8 cellular contexts compared by ENCODE assay signal in the genomic region with DNA sequence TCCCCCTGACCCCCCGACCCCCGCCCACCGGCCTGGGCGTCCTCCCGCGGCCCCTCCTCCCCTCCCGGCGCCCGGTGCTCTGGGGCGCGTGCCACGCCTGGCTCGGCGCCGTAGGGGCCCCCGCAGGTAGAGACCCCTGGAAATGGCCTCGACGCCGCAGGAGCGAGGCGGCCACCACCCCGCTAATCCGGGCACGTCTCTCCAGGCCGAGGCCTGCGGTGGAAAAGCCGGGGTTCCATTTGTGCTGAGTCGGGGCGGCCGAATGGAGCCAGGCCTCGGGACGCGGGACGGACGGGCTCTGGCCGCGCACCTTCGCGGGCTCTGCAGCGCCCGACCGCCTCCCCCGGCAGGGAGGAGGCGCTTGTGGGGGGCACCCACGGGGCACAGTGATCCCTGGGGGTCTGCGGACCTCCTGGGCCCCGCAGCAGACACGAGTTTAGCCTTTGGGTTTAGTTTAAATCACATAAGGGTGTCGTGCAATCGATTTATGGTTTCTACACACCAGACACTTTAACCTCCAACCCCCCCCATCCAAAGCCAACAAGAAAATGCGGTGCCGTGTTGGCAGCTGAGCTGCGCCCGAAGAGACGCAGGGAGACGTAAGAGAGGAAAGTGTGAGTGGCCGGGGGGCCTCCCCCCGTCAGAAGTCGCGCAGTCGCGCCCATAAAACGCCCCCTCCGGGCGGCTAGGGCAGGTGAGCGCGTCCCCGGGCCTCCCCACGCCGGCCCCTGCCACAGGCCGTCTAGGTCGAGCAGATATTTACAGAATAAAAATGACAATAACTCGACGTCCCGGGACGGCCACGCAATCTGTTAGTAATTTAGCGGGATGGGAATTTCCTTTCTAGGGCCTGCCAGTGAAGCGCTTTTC. TPM values are rescaled to one million over a fixed set of nuclear protein-coding genes. Genes with fewer than 3 reads are reported as not detected.
DNase-seq lines count a peak whose midpoint lies in the region; ATAC-seq and TF ChIP-seq lines count a peak whose summit lies in the region.

No MANE protein-coding gene starts in this region.

- H3K9ac ChIP-seq in mesendoderm (ENCODE audit: low read length), result peak overlapping the region; percentile 47

- H3K27ac Mint-ChIP-seq in activated B cell treated with CpG ODN at 0.5 μM for 24 hours, result peak overlapping the region; percentile 68

- no peak overlapping the region for H2AK5ac ChIP-seq in mesendoderm (ENCODE audit: low read length)

- no peak overlapping the region for H2BK5ac ChIP-seq in mesendoderm (ENCODE audit: low read length)

- no peak overlapping the region for H2BK15ac ChIP-seq in mesendoderm (replicated peaks; ENCODE audit: low read depth)

- no peak overlapping the region for H2BK120ac ChIP-seq in mesendoderm (ENCODE audit: low read depth, low read length)

- no peaks in the 10 kb centered on the region for H3K79me1 ChIP-seq in mesendoderm (ENCODE audit: low read length)

- no peak overlapping the region for H3K23ac ChIP-seq in mesendoderm (ENCODE audit: low read length)

- ATAC-seq in activated B cell treated with CpG ODN at 0.5 μM for 24 hours (ENCODE audit: low read depth), result peak; percentile 33

- peak overlapping the region; percentile 34 for H3K4me2 ChIP-seq in mesendoderm (ENCODE audit: low read length)

- TF ChIP-seq CTCF in activated B cell treated with CpG ODN at 0.5 μM for 24 hours (IDR thresholded peaks at IDR 0.05) (no peak), coronary artery (IDR thresholded peaks at IDR 0.05) (no peak)

- H3K4me3 Mint-ChIP-seq in activated B cell treated with CpG ODN at 0.5 μM for 24 hours, result peak overlapping the region; percentile 84

- peak overlapping the region; percentile 78 for H3K56ac ChIP-seq in mesendoderm (ENCODE audit: low read length)

- no peaks in the 10 kb centered on the region for H3K36me3 ChIP-seq in mesendoderm (ENCODE audit: control insufficient read depth, insufficient read depth, low read length)

- no peaks in the 10 kb centered on the region for H3K27me3 Mint-ChIP-seq in activated B cell treated with CpG ODN at 0.5 μM for 24 hours

- peak overlapping the region; percentile 60 for H3K4ac ChIP-seq in mesendoderm (ENCODE audit: low read depth, low read length)

- POLR2A ChIA-PET in activated B cell treated with CpG ODN at 0.5 μM for 24 hours (lab: Charles Lee), result interaction anchor here (1.3 to 3.7 kb wide), 9 partner anchors 9 to 129 kb away, joined by 3 to 37 read pairs (median 6); no protein-coding TSS in a partner anchor

- intact Hi-C loops in activated B cell treated with CpG ODN at 0.5 μM for 24 hours (cut with micrococcal nuclease), result loop anchor here (1.0 to 2.0 kb wide), 4 partner anchors 11 to 284 kb away; a partner anchor contains a TSS

- no peaks in the 10 kb centered on the region for H3K9me3 Mint-ChIP-seq in activated B cell treated with CpG ODN at 0.5 μM for 24 hours

- peak overlapping the region; percentile 90 for H3K4me3 ChIP-seq in coronary artery
- no peak overlapping the region for H3K4me3 ChIP-seq in mesendoderm (ENCODE audit: low read length)

- peaks cover 2% of the 10 kb centered on the region for H3K36me3 Mint-ChIP-seq in activated B cell treated with CpG ODN at 0.5 μM for 24 hours (ENCODE audit: low read depth)

- CTCF ChIA-PET in activated B cell treated with CpG ODN at 0.5 μM for 24 hours (lab: Charles Lee), result interaction anchor here (1.5 to 4.4 kb wide), 4 partner anchors 9 to 135 kb away, joined by 5 to 30 read pairs (median 8); no protein-coding TSS in a partner anchor

- peaks cover 50% of the 10 kb centered on the region for H3K27me3 ChIP-seq in mesendoderm (ENCODE audit: insufficient read depth, low read length, poor library complexity)

- no peak overlapping the region for H4K8ac ChIP-seq in mesendoderm (ENCODE audit: low read depth, low read length)

- no peaks in the 10 kb centered on the region for H3K79me2 ChIP-seq in mesendoderm (ENCODE audit: control insufficient read depth, insufficient read depth, low read length)

- H3K4me1 Mint-ChIP-seq in activated B cell treated with CpG ODN at 0.5 μM for 24 hours, result peaks cover 41% of the 10 kb centered on the region

- no peaks in the 10 kb centered on the region for H3K4me1 ChIP-seq in mesendoderm (ENCODE audit: control insufficient read depth, low read depth, low read length)

- peak overlapping the region; percentile 96 to 99 for H3K27ac ChIP-seq in coronary artery
- peak overlapping the region; percentile 17 for H3K27ac ChIP-seq in mesendoderm (ENCODE audit: low read depth, low read length)

- H4K5ac ChIP-seq in mesendoderm (ENCODE audit: low read length), result no peak overlapping the region

- peak overlapping the region; percentile 98 for H3K18ac ChIP-seq in mesendoderm (ENCODE audit: low read length)

- peak; percentile 90 for DNase-seq in activated effector memory CD4-positive, alpha-beta T cell treated with anti-CD3 and anti-CD28 coated beads, Interleukin-2, amount 50 U/mL, for 16 hours
- no peak for DNase-seq in activated effector memory CD4-positive, alpha-beta T cell treated with Interleukin-2 at 50 U/mL for 16 hours
- DNase-seq in activated B cell treated with CpG ODN at 0.5 μM for 24 hours, result peak; percentile 62
- peak; percentile 85 for DNase-seq in coronary artery (ENCODE audit: low spot score)
- peak; percentile 78 for DNase-seq in mesendoderm
- DNase-seq in stimulated activated CD8-positive, alpha-beta memory T cell treated with anti-CD3 and anti-CD28 coated beads, Interleukin-4, amount 100 ng/mL, for 4 hours (ENCODE audit: low read depth in 2 of 2, low spot score in 1 of 2), result peak; percentile 39 to 71
- no peak for DNase-seq in 8988T
- no peak for DNase-seq in DMS114 treated with DMSO at 0.1 percent for 48 hours (lab: John Stamatoyannopoulos, UW; ENCODE audit: unreplicated experiment)

- no CpG with 5 or more reads among the region's 79 CpGs for WGBS in mesendoderm (ENCODE audit: extremely low coverage, insufficient coverage, low lambda C conversion rate)

RNA-seq across cellular contexts. Expression of a gene that starts 1.1 kb away (rescaled TPM):
- total RNA-seq in activated B cell treated with CpG ODN at 0.5 μM for 24 hours, result 49.0 and 52.6 TPM in 2 replicates
- polyA plus RNA-seq in mesendoderm (2013, experiment 1 of 2), result 2.1 TPM
- polyA plus RNA-seq in mesendoderm (2013, experiment 2 of 2), result 2.1 TPM

Comparison
In these comparisons a context has a peak if more than half of its experiments do, and no peak if none do; other contexts are left out.
1. DNase-seq: peak in activated effector memory CD4-positive, alpha-beta T cell treated with anti-CD3 and anti-CD28 coated beads, Interleukin-2, amount 50 U/mL, for 16 hours (single experiment), activated B cell treated with CpG ODN at 0.5 μM for 24 hours (single experiment), coronary artery (single experiment), mesendoderm (single experiment) and stimulated activated CD8-positive, alpha-beta memory T cell treated with anti-CD3 and anti-CD28 coated beads, Interleukin-4, amount 100 ng/mL, for 4 hours (2 of 2); none in activated effector memory CD4-positive, alpha-beta T cell treated with Interleukin-2 at 50 U/mL for 16 hours (single experiment), 8988T (single experiment) and DMS114 treated with DMSO at 0.1 percent for 48 hours (single experiment).